ENCODE assay signal across 17 cellular contexts in the genomic region with DNA sequence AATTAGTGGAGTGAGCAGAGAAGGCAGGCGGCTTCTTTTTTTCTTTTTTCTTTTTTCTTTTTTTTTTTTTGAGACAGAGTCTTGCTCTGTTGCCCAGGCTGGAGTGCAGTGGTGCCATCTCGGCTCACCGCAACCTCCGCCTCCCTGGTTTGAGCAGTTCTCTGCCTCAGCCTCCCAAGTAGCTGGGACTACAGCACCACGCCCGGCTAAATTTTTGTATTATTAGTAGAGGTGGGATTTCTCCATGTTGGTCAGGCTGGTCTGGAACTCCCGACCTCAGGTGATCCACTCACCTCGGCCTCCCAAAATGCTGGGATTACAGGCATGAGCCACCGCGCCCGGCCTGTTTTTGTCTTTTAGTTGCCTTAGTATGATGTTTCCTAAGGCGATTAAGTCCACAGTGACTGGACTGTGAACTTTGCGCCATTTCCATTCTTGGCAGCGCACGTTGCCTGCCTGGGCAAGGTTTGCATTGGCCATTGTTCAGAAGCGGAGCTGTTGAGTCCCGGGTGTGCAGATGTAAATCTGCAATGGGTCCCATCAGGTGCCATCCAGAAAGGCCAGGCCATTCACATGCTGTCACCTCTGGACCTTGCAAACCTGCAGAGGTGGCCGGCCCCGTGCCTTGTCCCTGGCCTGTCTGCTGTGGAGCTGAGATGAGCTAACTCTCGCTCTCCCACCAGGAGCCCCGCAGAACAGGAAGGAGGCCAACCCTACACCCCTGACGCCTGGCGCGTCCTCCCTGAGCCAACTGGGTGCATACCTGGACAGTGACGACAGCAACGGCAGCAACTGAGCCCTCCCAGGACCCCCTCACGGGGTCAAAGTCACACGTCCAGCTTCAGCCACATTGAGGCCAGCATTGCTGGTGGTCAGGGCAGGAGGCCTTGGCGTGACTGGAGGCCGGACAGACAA. TPM values are rescaled to one million over a fixed set of nuclear protein-coding genes. Genes with fewer than 3 reads are reported as not detected.
DNase-seq lines count a peak whose midpoint lies in the region; ATAC-seq, FAIRE-seq and TF ChIP-seq lines count a peak whose summit lies in the region.
"Had no signal": no experiment of that assay in that cellular context is flagged by ENCODE, and none has a peak within 500 bp of the region (broad histone marks: within the 10 kb centered on the region; RNA-seq: fewer than 3 reads in every experiment).

No MANE protein-coding gene starts in this region.

- H3K4me1 ChIP-seq in CD8-positive, alpha-beta T cell (ENCODE audit: insufficient read depth, low read length): peaks cover 15% of the 10 kb centered on the region
- H3K4me1 ChIP-seq in Panc1 (ENCODE audit: control insufficient read depth, insufficient read depth, low read length): no peaks in the 10 kb centered on the region
- no peaks in the 10 kb centered on the region for H3K4me1 ChIP-seq in hepatocyte (ENCODE audit: insufficient read depth)

- no peak for FAIRE-seq in H54 (lab: Jason Lieb, UNC)
- FAIRE-seq: D721Med, endothelial cell of umbilical vein, GM18507 had no signal

- no peaks in the 10 kb centered on the region for H4K20me1 ChIP-seq in hepatocyte (ENCODE audit: insufficient read depth, poor library complexity, severe bottlenecking)

- in situ Hi-C loops in Panc1 (cut with HindIII; ENCODE audit: low pct_unique_long_range_greater_than_20kb, low sequenced_read_pairs): no loop called here

- H3K79me2 ChIP-seq in hepatocyte: no peaks in the 10 kb centered on the region

- no peak overlapping the region for H3K4me3 Mint-ChIP-seq in CD8-positive, alpha-beta T cell
- H3K4me3 Mint-ChIP-seq: activated naive CD8-positive, alpha-beta T cell treated with anti-CD3 and anti-CD28 coated beads, Interleukin-2, amount 50 U/mL, for 24 hours had no signal

- no peak for TF ChIP-seq POLR2A in H54 (IDR thresholded peaks at IDR 0.05; ENCODE audit: low read depth, low read length)

- no peak overlapping the region for H3K27ac Mint-ChIP-seq in CD8-positive, alpha-beta T cell
- H3K27ac Mint-ChIP-seq: activated naive CD8-positive, alpha-beta T cell treated with anti-CD3 and anti-CD28 coated beads, Interleukin-2, amount 50 U/mL, for 24 hours had no signal

- WGBS in hepatocyte (ENCODE audit: low lambda C conversion rate, missing lambda C conversion rate): 90% methylated on average over 29 of the region's 30 CpGs

- peaks cover 57% of the 10 kb centered on the region for H3K36me3 Mint-ChIP-seq in CD8-positive, alpha-beta T cell

- peaks cover 25% of the 10 kb centered on the region for H3K36me3 ChIP-seq in CD8-positive, alpha-beta T cell (ENCODE audit: insufficient read depth, low read length)
- H3K36me3 ChIP-seq in Panc1 (ENCODE audit: control insufficient read depth, insufficient read depth, low read length): no peaks in the 10 kb centered on the region
- H3K36me3 ChIP-seq in hepatocyte (replicated peaks; ENCODE audit: insufficient read depth, low read depth): no peaks in the 10 kb centered on the region

- no peaks in the 10 kb centered on the region for H3K9me3 ChIP-seq in CD8-positive, alpha-beta T cell (ENCODE audit: low read length)
- H3K9me3 ChIP-seq in Panc1 (ENCODE audit: control insufficient read depth, insufficient read depth, low read depth, low read length) (no peaks in the 10 kb centered on the region), hepatocyte (ENCODE audit: low read depth) (no peaks in the 10 kb centered on the region)

- peak; percentile 4 for TF ChIP-seq CTCF in CD8-positive, alpha-beta T cell (IDR thresholded peaks at IDR 0.05)
- TF ChIP-seq CTCF in Panc1 (IDR thresholded peaks at IDR 0.05) (0 out of 2 replicates have a peak, but pooled peaks have one; percentile 6), hepatocyte (IDR thresholded peaks at IDR 0.05; ENCODE audit: poor library complexity) (no peak)

- H3K27me3 Mint-ChIP-seq in CD8-positive, alpha-beta T cell (ENCODE audit: low read depth): no peaks in the 10 kb centered on the region
- H3K27me3 Mint-ChIP-seq: activated naive CD8-positive, alpha-beta T cell treated with anti-CD3 and anti-CD28 coated beads, Interleukin-2, amount 50 U/mL, for 24 hours; IgD-negative memory B cell; naive B cell had no signal

- no TSS peak for BruUV-seq in Panc1 (replicated peaks; lab: Mats Ljungman, UMichigan)

- H3K27ac ChIP-seq in CD8-positive, alpha-beta T cell (ENCODE audit: low read depth, low read length): no peak overlapping the region
- H3K27ac ChIP-seq in Panc1 (ENCODE audit: low read length) (no peak overlapping the region), hepatocyte (no peak overlapping the region)
- H3K27ac ChIP-seq: skin epidermis had no signal

- H3K9me2 ChIP-seq in hepatocyte (replicated peaks; ENCODE audit: insufficient read depth): no peaks in the 10 kb centered on the region

- CTCF ChIA-PET in CD8-positive, alpha-beta T cell (lab: Charles Lee): interaction anchor here (1.0 to 5.8 kb wide), 17 partner anchors 8 to 256 kb away, joined by 3 to 88 read pairs (median 5); partner anchors contain the start of genes FSD1 and STAP2
- CTCF ChIA-PET in Panc1 (lab: Charles Lee): interaction anchor here (0.5 to 1.7 kb wide), 8 partner anchors 16 to 248 kb away, joined by 3 to 15 read pairs (median 5); partner anchors contain the start of gene MPND

- no peak overlapping the region for H3K4me3 ChIP-seq in CD8-positive, alpha-beta T cell (ENCODE audit: low read depth, low read length)
- H3K4me3 ChIP-seq in Panc1 (ENCODE audit: low read depth in 2 of 2, low read length in 2 of 2) (no peak overlapping the region), hepatocyte (no peak overlapping the region)
- H3K4me3 ChIP-seq: skin epidermis had no signal

- H3K4me1 Mint-ChIP-seq in CD8-positive, alpha-beta T cell (ENCODE audit: low read depth): peaks cover 25% of the 10 kb centered on the region

- POLR2A ChIA-PET in CD8-positive, alpha-beta T cell (lab: Charles Lee): interaction anchor here (0.6 kb wide), 1 partner anchor 85 kb away, joined by 4 read pairs; no protein-coding TSS in a partner anchor
- POLR2A ChIA-PET in Panc1 (lab: Charles Lee): no interaction called here

- DNase-seq in CD8-positive, alpha-beta T cell: no peak
- DNase-seq in Panc1 (ENCODE audit: low read depth, low spot score) (no peak), hepatocyte (ENCODE audit: low spot score) (peak; percentile 16), sciatic nerve (ENCODE audit: low spot score) (no peak), H54 (ENCODE audit: insufficient read length, low spot score) (no peak), occipital lobe (lab: John Stamatoyannopoulos, UW) (no peak)
- no peak for DNase-seq in activated CD8-positive, alpha-beta memory T cell treated with anti-CD3 and anti-CD28 coated beads, Interleukin-2, amount 50 U/mL, for 4 hours
- DNase-seq: cortex of kidney, NCI-H774 had no signal

- ATAC-seq in CD8-positive, alpha-beta T cell: no peak
- ATAC-seq in Panc1: no peak
- ATAC-seq in sciatic nerve: peak; percentile 8

- no peak overlapping the region for H3K4me2 ChIP-seq in hepatocyte

- H2AFZ ChIP-seq in hepatocyte: no peak overlapping the region

- no peaks in the 10 kb centered on the region for H3K27me3 ChIP-seq in CD8-positive, alpha-beta T cell (ENCODE audit: insufficient read depth, low read length)
- H3K27me3 ChIP-seq in Panc1 (ENCODE audit: control insufficient read depth, insufficient read depth, low read length) (no peaks in the 10 kb centered on the region), hepatocyte (no peaks in the 10 kb centered on the region)

- intact Hi-C loops in CD8-positive, alpha-beta T cell (cut with DNase I, micrococcal nuclease): loop anchor here (1.0 to 5.0 kb wide), 4 partner anchors 84 to 257 kb away; partner anchors contain the start of gene SH3GL1 (in 1 of the 2)
- intact Hi-C loops in Panc1 (cut with micrococcal nuclease; ENCODE audit: unreplicated experiment) (loop anchor here (2.0 kb wide), 1 partner anchor 83 kb away; no protein-coding TSS in a partner anchor), sciatic nerve (cut with DNase I) (loop anchor here (10.0 kb wide), 1 partner anchor 97 kb away; no protein-coding TSS in a partner anchor)

- H3K9me3 Mint-ChIP-seq in CD8-positive, alpha-beta T cell: no peaks in the 10 kb centered on the region
- H3K9me3 Mint-ChIP-seq: activated naive CD8-positive, alpha-beta T cell treated with anti-CD3 and anti-CD28 coated beads, Interleukin-2, amount 50 U/mL, for 24 hours; IgD-negative memory B cell; naive B cell had no signal

RNA-seq across cellular contexts. Expression of gene SHD, which starts 10.9 kb away (rescaled TPM):
- total RNA-seq in CD8-positive, alpha-beta T cell: under 1 TPM in 1 of 2 experiments, not detected in 1; 0.11 TPM
- total RNA-seq in Panc1 (2021; ENCODE audit: unreplicated experiment) (0.46 TPM), hepatocyte (0.08 TPM in 1 of 2 replicates, not detected in the other), sciatic nerve (not detected), occipital lobe (0.94 TPM)
- polyA plus RNA-seq in Panc1 (2012; ENCODE audit: insufficient read length): 0.35 TPM
- 3.4 and 4.6 TPM in 2 replicates for polyA plus RNA-seq in hepatocyte
- total RNA-seq: endothelial cell of umbilical vein; T-helper 1 cell treated with Interleukin-12 subunit alpha and Interleukin-12 subunit beta and Interleukin-4 antibody, amounts not matched to agents 30 ng/mL and 1 ng/mL, for 36 hours had no signal
- polyA plus RNA-seq: endothelial cell of umbilical vein, IgD-negative memory B cell had no signal

RNA-seq across cellular contexts. Expression of gene YJU2, which starts 21.3 kb away (rescaled TPM):
- 10 to 100 TPM; 53.9 to 61.6 TPM for total RNA-seq in CD8-positive, alpha-beta T cell
- total RNA-seq in Panc1 (2021; ENCODE audit: unreplicated experiment) (15.9 TPM), hepatocyte (12.3 and 18.8 TPM in 2 replicates), sciatic nerve (17.3 TPM), occipital lobe (16.2 TPM)
- polyA plus RNA-seq in Panc1 (2012; ENCODE audit: insufficient read length): 22.8 TPM
- 13.1 and 16.0 TPM in 2 replicates for polyA plus RNA-seq in hepatocyte

RNA-seq across cellular contexts. Expression of gene TMIGD2, which starts 34.0 kb away (rescaled TPM):
- 10 to 100 TPM; 18.7 to 19.5 TPM for total RNA-seq in CD8-positive, alpha-beta T cell
- total RNA-seq in Panc1 (2021; ENCODE audit: unreplicated experiment) (not detected), hepatocyte (not detected in 2 replicates), sciatic nerve (0.85 TPM), occipital lobe (2.7 TPM)
- 0.47 TPM for polyA plus RNA-seq in Panc1 (2012; ENCODE audit: insufficient read length)
- 0.55 TPM in 1 of 2 replicates, not detected in the other for polyA plus RNA-seq in hepatocyte
- total RNA-seq: endothelial cell of umbilical vein had no signal
- polyA plus RNA-seq: endothelial cell of umbilical vein had no signal

RNA-seq across cellular contexts. Expression of gene FSD1, which starts 36.2 kb away (rescaled TPM):
- total RNA-seq in CD8-positive, alpha-beta T cell: 1 to 10 TPM; 3.1 to 4.9 TPM
- total RNA-seq in Panc1 (2021; ENCODE audit: unreplicated experiment): 12.1 TPM
- 31.9 TPM for polyA plus RNA-seq in Panc1 (2012; ENCODE audit: insufficient read length)
- 1.2 and 6.3 TPM in 2 replicates for total RNA-seq in hepatocyte
- 2.4 and 2.8 TPM in 2 replicates for polyA plus RNA-seq in hepatocyte
- total RNA-seq in sciatic nerve: 0.31 TPM
- 28.4 TPM for total RNA-seq in occipital lobe

RNA-seq across cellular contexts. Expression of gene EBI3, which starts 38.8 kb away (rescaled TPM):
- total RNA-seq in CD8-positive, alpha-beta T cell: not detected
- 3.0 TPM for total RNA-seq in Panc1 (2021; ENCODE audit: unreplicated experiment)
- 5.4 TPM for polyA plus RNA-seq in Panc1 (2012; ENCODE audit: insufficient read length)
- total RNA-seq in hepatocyte: 3.0 and 5.9 TPM in 2 replicates
- 7.6 and 8.2 TPM in 2 replicates for polyA plus RNA-seq in hepatocyte
- total RNA-seq in sciatic nerve: 3.0 TPM
- 0.47 TPM for total RNA-seq in occipital lobe
